Comparison of ENCODE assay signal across 10 cellular contexts in genomic region chr1:110548381-110548780, GRCh38. TPM values are rescaled to one million over a fixed set of nuclear protein-coding genes. Genes with fewer than 3 reads are reported as not detected.
DNase-seq lines count a peak whose midpoint lies in the region; ATAC-seq, FAIRE-seq and TF ChIP-seq lines count a peak whose summit lies in the region.
"Had no signal": no experiment of that assay in that cellular context is flagged by ENCODE, and none has a peak within 500 bp of the region (broad histone marks: within the 10 kb centered on the region; RNA-seq: fewer than 3 reads in every experiment).

No MANE protein-coding gene starts in this region.

- no peak for ATAC-seq in GM18505 (IDR thresholded peaks at IDR 0.05; ENCODE audit: unreplicated experiment)

- H3K56ac ChIP-seq in H1 (replicated peaks; ENCODE audit: insufficient read length, low read depth, low read length) = no peak overlapping the region

- H3K4me3 ChIP-seq in H1 (ENCODE audit: extremely low read depth in 1 of 4, insufficient read depth in 2 of 4, low read depth in 3 of 4, low read length in 4 of 4) (no peak overlapping the region), stomach (no peak overlapping the region)

- H4K91ac ChIP-seq in H1 (replicated peaks; ENCODE audit: insufficient read length, low read length) = no peak overlapping the region

- H2BK5ac ChIP-seq in H1 (ENCODE audit: low read depth, low read length) = no peak overlapping the region

- intact Hi-C loops in stomach (cut with DNase I; ENCODE audit: low total_unique reads) = no loop called here

- H3K36me3 ChIP-seq in H1 (ENCODE audit: control insufficient read depth in 2 of 4, insufficient read depth in 4 of 4, low read length in 3 of 4) (no peaks in the 10 kb centered on the region), stomach (no peaks in the 10 kb centered on the region)

- no peaks in the 10 kb centered on the region for H3K79me1 ChIP-seq in H1 (ENCODE audit: low read depth, low read length)

- H3K9ac ChIP-seq in H1 (replicated peaks in 1 of 4; ENCODE audit: extremely low read depth in 1 of 4, low read depth in 3 of 4, low read length in 3 of 4) = no peak overlapping the region

- FAIRE-seq in H1 (lab: Jason Lieb, UNC) = no peak

- TF ChIP-seq EP300 in H1 (IDR thresholded peaks at IDR 0.05; ENCODE audit: borderline replicate concordance in 1 of 2, low read depth in 2 of 2, low read length in 2 of 2) (no peak), stomach (IDR thresholded peaks at IDR 0.05) (no peak)

- H3K4ac ChIP-seq in H1 (replicated peaks; ENCODE audit: insufficient read length, low read depth, low read length) = no peak overlapping the region

- no peak overlapping the region for H4K5ac ChIP-seq in H1 (ENCODE audit: insufficient read length, low read depth, low read length)

- H2BK12ac ChIP-seq in H1 (ENCODE audit: low read depth, low read length) = no peak overlapping the region

- no peak for TF ChIP-seq POLR2A in H1 (IDR thresholded peaks at IDR 0.05; ENCODE audit: control extremely low read depth in 1 of 2, low read depth in 2 of 2, low read length in 2 of 2)
- no peak for TF ChIP-seq POLR2A in stomach (IDR thresholded peaks at IDR 0.05)
- TF ChIP-seq POLR2A in GM18505 (IDR thresholded peaks at IDR 0.05; ENCODE audit: borderline replicate concordance, extremely low read depth, insufficient read depth, insufficient read length) = no peak

- no peak overlapping the region for H3K23ac ChIP-seq in H1 (ENCODE audit: insufficient read length)

- H3K23me2 ChIP-seq in H1 (ENCODE audit: low read depth, low read length) = no peaks in the 10 kb centered on the region

- H3K27me3 ChIP-seq in H1 (replicated peaks in 1 of 4; ENCODE audit: control insufficient read depth in 3 of 4, extremely low read depth in 1 of 4, insufficient read depth in 3 of 4, low read length in 3 of 4) = peaks cover 0 to 2% (median 2%) of the 10 kb centered on the region in 4 experiments; a peak in 2 of 7 replicates
- H3K27me3 ChIP-seq in stomach = peaks cover 0 to 39% (median 0%) of the 10 kb centered on the region in 3 donors

- H2AFZ ChIP-seq in H1 (ENCODE audit: low read length) = no peak overlapping the region

- no peak overlapping the region for H3K18ac ChIP-seq in H1 (ENCODE audit: extremely low read depth, low read length)

- CTCF ChIA-PET in H1 (lab: Charles Lee; ENCODE audit: partially characterized antibody) = interaction anchor here (0.6 to 12.7 kb wide), 23 partner anchors 8 to 460 kb away, joined by 3 to 302 read pairs (median 4); partner anchors contain the start of gene KCNA2

- H3K14ac ChIP-seq in H1 (ENCODE audit: insufficient read length) = no peak overlapping the region

- H2AK5ac ChIP-seq in H1 (ENCODE audit: low read depth, low read length) = no peak overlapping the region

- no peaks in the 10 kb centered on the region for H3K79me2 ChIP-seq in H1 (ENCODE audit: control insufficient read depth in 1 of 2, insufficient read depth in 2 of 2, low read length in 2 of 2)

- H2BK15ac ChIP-seq in H1 (ENCODE audit: low read length) = no peak overlapping the region

- H3K4me2 ChIP-seq in H1 (ENCODE audit: insufficient read depth in 1 of 2, low read depth in 2 of 2, low read length in 2 of 2) = no peak overlapping the region

- no peaks in the 10 kb centered on the region for H3K9me3 ChIP-seq in H1 (ENCODE audit: insufficient read depth in 2 of 2, low read depth in 1 of 2, low read length in 1 of 2)
- no peaks in the 10 kb centered on the region for H3K9me3 ChIP-seq in stomach

- TF ChIP-seq CTCF in H1 (IDR thresholded peaks at IDR 0.05; ENCODE audit: control extremely low read depth in 1 of 3, insufficient read depth in 1 of 3, low read depth in 1 of 3, low read length in 3 of 3) (peak; percentile 47 to 66 (median 60)), stomach (IDR thresholded peaks at IDR 0.05) (peak in 5 of 7 experiments; percentile 17 to 58 (median 43))

- no peaks in the 10 kb centered on the region for H4K20me1 ChIP-seq in H1 (replicated peaks in 1 of 2; ENCODE audit: control insufficient read depth in 1 of 2, insufficient read depth in 2 of 2, low read length in 2 of 2)

- H3K27ac ChIP-seq in H1 (ENCODE audit: low read depth, low read length) = no peak overlapping the region
- no peak overlapping the region for H3K27ac ChIP-seq in stomach

- WGBS in H1 (ENCODE audit: extremely low coverage in 1 of 2, insufficient coverage in 1 of 2, insufficient read length in 1 of 2, insufficient replicate concordance in 2 of 2, low coverage in 1 of 2, low lambda C conversion rate in 2 of 2, missing lambda C conversion rate in 1 of 2), 2 experiments = 52% methylated on average over 4 of the region's 4 CpGs; no CpG with 5 or more reads in 1 of the 2 experiments
- WGBS in stomach, 5 donors = 33 to 67% (median 50%) methylated on average over 4 of the region's 4 CpGs

- peak; percentile 48 to 52 for TF ChIP-seq RAD21 in H1 (IDR thresholded peaks at IDR 0.05 in 1 of 2, conservative IDR thresholded peaks at IDR 0.05 in 1 of 2; ENCODE audit: low read depth in 2 of 2, low read length in 2 of 2)

- no peak overlapping the region for H4K8ac ChIP-seq in H1 (ENCODE audit: extremely low read depth, insufficient read depth, low read length)

- H3K4me1 ChIP-seq in H1 (replicated peaks in 1 of 4; ENCODE audit: control insufficient read depth in 3 of 4, insufficient read depth in 4 of 4, low read length in 3 of 4) (no peaks in the 10 kb centered on the region), stomach (no peaks in the 10 kb centered on the region)

- no peak overlapping the region for H2BK120ac ChIP-seq in H1 (replicated peaks; ENCODE audit: low read depth, low read length)

- POLR2A ChIA-PET in H1 (lab: Charles Lee; ENCODE audit: partially characterized antibody) = no interaction called here

- DNase-seq in SIG-M5 treated with dmso at 0.1 percent for 504 hours (lab: John Stamatoyannopoulos, UW; ENCODE audit: unreplicated experiment) = peak; percentile 16
- DNase-seq in SIG-M5 (lab: John Stamatoyannopoulos, UW) = no peak
- DNase-seq in NCI-H2196 (lab: John Stamatoyannopoulos, UW; ENCODE audit: unreplicated experiment) = peak; percentile 53
- DNase-seq in H1 (ENCODE audit: low read depth in 1 of 2, low spot score in 2 of 2) = peak in 1 of 2 experiments; percentile 52
- DNase-seq in stomach = peak; percentile 38
- no peak for DNase-seq in NCI-H187 treated with DMSO at 0.1 percent for 48 hours (lab: John Stamatoyannopoulos, UW)
- DNase-seq in activated CD8-positive, alpha-beta memory T cell treated with anti-CD3 and anti-CD28 coated beads, Interleukin-2, amount 50 U/mL, for 48 hours = no peak
- DNase-seq: stimulated activated CD4-positive, alpha-beta T cell treated with anti-CD3 and anti-CD28 coated beads, Interleukin-2, amount 100 ng/mL, for 24 hours had no signal

- H2BK20ac ChIP-seq in H1 (ENCODE audit: low read length) = no peak overlapping the region

TF ChIP-seq in H1, 55 proteins besides CTCF, POLR2A, EP300 and RAD21 (continues in another document):
- no peak for TF ChIP-seq EGR1 (IDR thresholded peaks at IDR 0.05; ENCODE audit: borderline replicate concordance, low read depth, low read length)
- no peak for TF ChIP-seq KDM4A (IDR thresholded peaks at IDR 0.05; ENCODE audit: low read depth, low read length, severe bottlenecking)
- TF ChIP-seq MAFK (IDR thresholded peaks at IDR 0.05; ENCODE audit: low read depth, low read length) = no peak
- no peak for TF ChIP-seq SRF (IDR thresholded peaks at IDR 0.05; ENCODE audit: low read depth, low read length)
- no peak for TF ChIP-seq RFX5 (IDR thresholded peaks at IDR 0.05; ENCODE audit: borderline replicate concordance, low read depth, low read length)
- no peak for TF ChIP-seq EZH2 (IDR thresholded peaks at IDR 0.05; ENCODE audit: low read depth, low read length, severe bottlenecking)
- no peak for TF ChIP-seq ATF3 (IDR thresholded peaks at IDR 0.05; ENCODE audit: insufficient read depth, low read depth, low read length)

RNA-seq across cellular contexts. Expression of gene KCNA10, which starts 29.4 kb away (rescaled TPM):
- total RNA-seq in H1 (2021; fragmentation: NEBNext Ultra II Directional; extraction: Animal tissue kit (Norgen Biotek cat#: 25700)) = not detected in 2 replicates
- polyA plus RNA-seq in H1 (2011; rRNA removed) = not detected in 2 replicates
- polyA plus RNA-seq in H1 (2011; cell fraction: cytosol; rRNA removed) = not detected
- not detected for polyA plus RNA-seq in H1 (2011; cell fraction: nucleus; rRNA removed)
- not detected in 4 replicates for polyA plus RNA-seq in H1 (2012, experiment 1 of 2)
- not detected for polyA plus RNA-seq in H1 (2012, experiment 2 of 2)
- polyA plus RNA-seq in H1 (2013, experiment 1 of 2) = not detected
- not detected for polyA plus RNA-seq in H1 (2013, experiment 2 of 2)
- not detected in 2 replicates for polyA minus RNA-seq in H1 (2011; rRNA and poly(A)+ RNA removed)
- polyA minus RNA-seq in H1 (2011; cell fraction: cytosol; rRNA and poly(A)+ RNA removed) = not detected
- polyA minus RNA-seq in H1 (2011; cell fraction: nucleus; rRNA and poly(A)+ RNA removed) = not detected
- total RNA-seq in stomach = under 1 TPM in 1 of 5 donors, not detected in 4; 0.58 TPM
- under 1 TPM in 1 of 3 donors, not detected in 2; 0.12 TPM for polyA plus RNA-seq in stomach
- total RNA-seq: NCI-H460 had no signal

RNA-seq across cellular contexts. Expression of gene KCNA2, which starts 57.8 kb away (rescaled TPM):
- total RNA-seq in H1 (2021; fragmentation: NEBNext Ultra II Directional; extraction: Animal tissue kit (Norgen Biotek cat#: 25700)) = 0.75 and 0.78 TPM in 2 replicates
- polyA plus RNA-seq in H1 (2011; rRNA removed) (0.24 and 0.26 TPM in 2 replicates), stomach (under 1 TPM in 1 of 3 donors, not detected in 2; 0.20 TPM)
- 0.30 TPM for polyA plus RNA-seq in H1 (2011; cell fraction: cytosol; rRNA removed)
- 0.51 TPM for polyA plus RNA-seq in H1 (2011; cell fraction: nucleus; rRNA removed)
- polyA plus RNA-seq in H1 (2012, experiment 1 of 2) = 0.18 to 0.52 TPM (median 0.27 TPM) in 4 replicates
- 0.05 TPM for polyA plus RNA-seq in H1 (2012, experiment 2 of 2)
- polyA plus RNA-seq in H1 (2013, experiment 1 of 2) = 0.28 TPM
- 0.18 TPM for polyA plus RNA-seq in H1 (2013, experiment 2 of 2)
- polyA minus RNA-seq in H1 (2011; rRNA and poly(A)+ RNA removed) = 0.93 and 1.3 TPM in 2 replicates
- not detected for polyA minus RNA-seq in H1 (2011; cell fraction: cytosol; rRNA and poly(A)+ RNA removed)
- 2.7 TPM for polyA minus RNA-seq in H1 (2011; cell fraction: nucleus; rRNA and poly(A)+ RNA removed)
- total RNA-seq in stomach = 10 to 100 TPM in 1 of 5 donors, under 1 TPM in 3, not detected in 1; under 0.01 to 42.0 (median 0.89) TPM
- total RNA-seq: NCI-H460 had no signal

Comparison
In these comparisons a context has a peak if more than half of its experiments do, and no peak if none do; other contexts are left out.
1. DNase-seq: peak in SIG-M5 treated with dmso at 0.1 percent for 504 hours (single experiment), NCI-H2196 (single experiment) and stomach (single experiment); none in SIG-M5 (single experiment), NCI-H187 treated with DMSO at 0.1 percent for 48 hours (single experiment) and activated CD8-positive, alpha-beta memory T cell treated with anti-CD3 and anti-CD28 coated beads, Interleukin-2, amount 50 U/mL, for 48 hours (single experiment).